In the genomic region with DNA sequence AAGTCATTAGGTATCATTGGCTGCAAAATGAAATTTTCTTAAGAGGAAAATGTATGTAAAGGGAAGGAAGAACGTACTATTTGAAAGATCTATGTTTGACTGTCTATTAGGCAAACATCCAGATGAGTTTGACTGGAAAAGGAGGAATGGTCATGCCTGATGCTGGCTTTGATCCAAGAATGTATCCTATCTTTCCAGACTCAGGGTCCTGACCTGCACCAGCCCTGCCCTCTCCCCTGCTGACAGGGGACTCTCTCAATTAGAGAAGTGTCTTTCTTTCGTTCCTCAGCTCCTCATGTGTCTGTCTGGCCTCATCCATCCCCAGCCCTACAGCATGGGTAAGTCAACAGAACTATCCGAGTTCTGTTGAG, we compare ENCODE assay signal across 24 cellular contexts. TPM values are rescaled to one million over a fixed set of nuclear protein-coding genes. Genes with fewer than 3 reads are reported as not detected.
DNase-seq lines count a peak whose midpoint lies in the region; ATAC-seq, FAIRE-seq and TF ChIP-seq lines count a peak whose summit lies in the region.
"Had no signal": no experiment of that assay in that cellular context is flagged by ENCODE, and none has a peak within 500 bp of the region (broad histone marks: within the 10 kb centered on the region; RNA-seq: fewer than 3 reads in every experiment).

No MANE protein-coding gene starts in this region.

- H3K27me3 ChIP-seq in K562 (ENCODE audit: control insufficient read depth in 2 of 2, insufficient read depth in 2 of 2, low read length in 2 of 2) (no peaks in the 10 kb centered on the region), mucosa of rectum (ENCODE audit: control insufficient read depth in 2 of 2, insufficient read depth in 2 of 2, low read length in 2 of 2) (no peaks in the 10 kb centered on the region)
- H3K27me3 ChIP-seq: Peyer's patch, SJCRH30 had no signal

- CTCF ChIA-PET in K562 (lab: Yijun Ruan, JAX; ENCODE audit: low intra/inter-chr PET ratio): no interaction called here

- H3K9ac ChIP-seq in K562 (ENCODE audit: insufficient read depth in 1 of 2, low read depth in 2 of 2, low read length in 2 of 2) (no peak overlapping the region; a peak in 1 of 4 replicates), mucosa of rectum (ENCODE audit: low read depth in 1 of 2, low read length in 2 of 2) (peak overlapping the region in 1 of 2 donors; percentile 38)

- WGBS in K562 (ENCODE audit: insufficient coverage, low coverage, missing lambda C conversion rate): 48% methylated on average over 3 of the region's 3 CpGs

- in situ Hi-C loops in K562 (cut with MboI): no loop called here
- in situ Hi-C loops in GM13976 (cut with MboI; ENCODE audit: low sequenced_read_pairs, unreplicated experiment): no loop called here

- TF ChIP-seq RAD21 in K562 (CRISPR knock-in tag; conservative IDR thresholded peaks at IDR 0.05 in 1 of 2, IDR thresholded peaks at IDR 0.05 in 1 of 2): no peak

- TF ChIP-seq CTCF in K562 (IDR thresholded peaks at IDR 0.05 in 2 of 3, conservative IDR thresholded peaks at IDR 0.05 in 1 of 3; ENCODE audit: insufficient read depth in 2 of 3, low read depth in 1 of 3, low read length in 3 of 3): no peak
- TF ChIP-seq CTCF in GM13976 (IDR thresholded peaks at IDR 0.05; ENCODE audit: borderline replicate concordance, control extremely low read depth, extremely low read depth, insufficient read depth, missing control alignments): no peak

- intact Hi-C loops in K562 (cut with micrococcal nuclease): no loop called here

- H3K9me3 ChIP-seq in K562 (replicated peaks; ENCODE audit: control insufficient read depth, insufficient read depth, low read depth, low read length) (no peaks in the 10 kb centered on the region), mucosa of rectum (ENCODE audit: control insufficient read depth in 2 of 2, low read length in 2 of 2) (no peaks in the 10 kb centered on the region)
- H3K9me3 ChIP-seq: Peyer's patch, SJCRH30 had no signal

- TF ChIP-seq EP300 in K562 (IDR thresholded peaks at IDR 0.05; ENCODE audit: low read length): no peak

- POLR2A ChIA-PET in K562 (lab: Yijun Ruan, JAX): interaction anchor here (1.5 kb wide), 1 partner anchor 22 kb away, joined by 6 read pairs; a partner anchor contains a TSS

- no peaks in the 10 kb centered on the region for H3K79me2 ChIP-seq in K562 (ENCODE audit: control insufficient read depth, insufficient read depth, low read length)

- no TSS peak for BruUV-seq in K562 (replicated peaks; lab: Mats Ljungman, UMichigan)

- H3K4me3 ChIP-seq in K562 (no peak overlapping the region), mucosa of rectum (ENCODE audit: low read length in 2 of 2) (no peak overlapping the region)
- H3K4me3 ChIP-seq: Peyer's patch, SJCRH30 had no signal

- H3K9me1 ChIP-seq in K562 (ENCODE audit: control insufficient read depth, insufficient read depth, low read length): no peaks in the 10 kb centered on the region

- no peak overlapping the region for H3K27ac ChIP-seq in K562 (ENCODE audit: extremely low read depth, low read depth, low read length)
- H3K27ac ChIP-seq in mucosa of rectum (ENCODE audit: low read depth in 2 of 2, low read length in 2 of 2): peak overlapping the region; percentile 77 to 89
- H3K27ac ChIP-seq: SJCRH30 had no signal

- TF ChIP-seq POLR2A in K562 (conservative IDR thresholded peaks at IDR 0.05): no peak

- peaks cover 0 to 31% of the 10 kb centered on the region in 2 experiments; a peak in 3 of 5 replicates for H3K4me1 ChIP-seq in K562 (replicated peaks in 1 of 2; ENCODE audit: control insufficient read depth in 2 of 2, insufficient read depth in 2 of 2, low read length in 2 of 2)
- H3K4me1 ChIP-seq in mucosa of rectum (ENCODE audit: control insufficient read depth in 2 of 2, insufficient read depth in 2 of 2, low read length in 2 of 2): peaks cover 17 to 38% of the 10 kb centered on the region in 2 donors
- H3K4me1 ChIP-seq: SJCRH30 had no signal

- no peaks in the 10 kb centered on the region for H4K20me1 ChIP-seq in K562 (replicated peaks; ENCODE audit: control insufficient read depth, insufficient read depth, low read length)

- no peak for ATAC-seq in K562
- no peak for ATAC-seq in GM18517 (IDR thresholded peaks at IDR 0.05; ENCODE audit: unreplicated experiment)
- ATAC-seq in GM18861 (IDR thresholded peaks at IDR 0.05; ENCODE audit: unreplicated experiment): no peak
- ATAC-seq in HG03565 (IDR thresholded peaks at IDR 0.05; ENCODE audit: unreplicated experiment): no peak
- ATAC-seq: CD8-positive, alpha-beta T cell; HCT116 had no signal

- H3K4me2 ChIP-seq in K562 (ENCODE audit: insufficient read depth, low read length): peak overlapping the region; percentile 3; the same call in 1 of the 2 replicates

- FAIRE-seq in K562 (lab: Jason Lieb, UNC): peak; percentile 19
- FAIRE-seq: D721Med, H1, HTR-8/SVneo had no signal

- H3K36me3 ChIP-seq in K562 (ENCODE audit: control insufficient read depth, insufficient read depth, low read length): no peaks in the 10 kb centered on the region
- no peaks in the 10 kb centered on the region for H3K36me3 ChIP-seq in mucosa of rectum (ENCODE audit: control insufficient read depth in 2 of 2, insufficient read depth in 2 of 2, low read length in 2 of 2)
- H3K36me3 ChIP-seq: Peyer's patch, SJCRH30 had no signal

- H2AFZ ChIP-seq in K562 (ENCODE audit: low read depth, low read length): no peak overlapping the region; the same call in 1 of the 2 replicates

- DNase-seq in NCI-H69 (lab: John Stamatoyannopoulos, UW): peak; percentile 15
- DNase-seq in K562 (ENCODE audit: extremely low read depth in 1 of 4, low spot score in 3 of 4): no peak
- DNase-seq in GM13976 (ENCODE audit: low spot score): no peak
- DNase-seq: ACHN; C1 segment of cervical spinal cord; CD8-positive, alpha-beta T cell; DMS79; IMR-90; NCI-H1105; NCI-H146; NCI-H2029; NCI-H2227 treated with DMSO at 0.1 percent for 48 hours; NCI-H510A; NCI-H774; SJCRH30 had no signal

TF ChIP-seq in K562, 482 proteins besides CTCF, POLR2A, EP300 and RAD21:
- TF ChIP-seq, protein P1, sequence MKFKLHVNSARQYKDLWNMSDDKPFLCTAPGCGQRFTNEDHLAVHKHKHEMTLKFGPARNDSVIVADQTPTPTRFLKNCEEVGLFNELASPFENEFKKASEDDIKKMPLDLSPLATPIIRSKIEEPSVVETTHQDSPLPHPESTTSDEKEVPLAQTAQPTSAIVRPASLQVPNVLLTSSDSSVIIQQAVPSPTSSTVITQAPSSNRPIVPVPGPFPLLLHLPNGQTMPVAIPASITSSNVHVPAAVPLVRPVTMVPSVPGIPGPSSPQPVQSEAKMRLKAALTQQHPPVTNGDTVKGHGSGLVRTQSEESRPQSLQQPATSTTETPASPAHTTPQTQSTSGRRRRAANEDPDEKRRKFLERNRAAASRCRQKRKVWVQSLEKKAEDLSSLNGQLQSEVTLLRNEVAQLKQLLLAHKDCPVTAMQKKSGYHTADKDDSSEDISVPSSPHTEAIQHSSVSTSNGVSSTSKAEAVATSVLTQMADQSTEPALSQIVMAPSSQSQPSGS (CRISPR knock-in tag; IDR thresholded peaks at IDR 0.05): no peak
- no peak for TF ChIP-seq SRF (CRISPR knock-in tag; IDR thresholded peaks at IDR 0.05)
- peak; percentile 66 for TF ChIP-seq NFIC (IDR thresholded peaks at IDR 0.05)

RNA-seq across cellular contexts. Expression of a gene that starts 21.9 kb away (rescaled TPM):
- total RNA-seq in K562 (2011; cell fraction: chromatin; rRNA removed; ENCODE audit: low replicate concordance): 1.8 and 7.8 TPM in 2 replicates
- total RNA-seq in K562 (2011; cell fraction: nucleolus; rRNA removed): 1.3 and 2.1 TPM in 2 replicates
- total RNA-seq in K562 (2011; cell fraction: nucleoplasm; rRNA removed): 5.4 and 8.2 TPM in 2 replicates
- total RNA-seq in K562 (2014; rRNA removed) (7.3 and 8.0 TPM in 2 replicates), K562 (2014; rRNA removed; fragmentation: Illumina TruSeq; extraction: Trizol) (12.1 and 13.6 TPM in 2 replicates), K562 (2015; rRNA removed; fragmentation: Illumina TruSeq; extraction: Trizol) (9.1 and 10.2 TPM in 2 replicates), K562 (2021) (9.9 and 10.8 TPM in 2 replicates)
- polyA plus RNA-seq in K562 (2011; rRNA removed) (2.9 and 5.5 TPM in 2 replicates), K562 (2014; fragmentation: Illumina TruSeq; extraction: Trizol) (8.3 and 10.5 TPM in 2 replicates), K562 (2014; fragmentation: Nextera tagmentation; extraction: Ambion mirVana) (1 to 10 TPM; 4.4 to 5.0 TPM), K562 (2014; rRNA removed) (6.5 and 8.6 TPM in 2 replicates)
- 1.2 and 1.8 TPM in 2 replicates for polyA plus RNA-seq in K562 (2011; cell fraction: cytosol; rRNA removed)
- polyA plus RNA-seq in K562 (2011; cell fraction: nucleus; rRNA removed): 1.8 and 1.9 TPM in 2 replicates
- polyA plus RNA-seq in K562 (2012): 4.4 and 6.3 TPM in 2 replicates
- polyA minus RNA-seq in K562 (2011; rRNA and poly(A)+ RNA removed): 3.8 and 5.6 TPM in 2 replicates
- polyA minus RNA-seq in K562 (2011; cell fraction: cytosol; rRNA and poly(A)+ RNA removed): 1.7 and 3.1 TPM in 2 replicates
- 1.8 and 2.7 TPM in 2 replicates for polyA minus RNA-seq in K562 (2011; cell fraction: nucleus; rRNA and poly(A)+ RNA removed)
